In genomic region chr7:116153050-116153449, GRCh38 we compare ENCODE assay signal across 27 cellular contexts. TPM values are rescaled to one million over a fixed set of nuclear protein-coding genes. Genes with fewer than 3 reads are reported as not detected.
DNase-seq lines count a peak whose midpoint lies in the region; ATAC-seq, FAIRE-seq and TF ChIP-seq lines count a peak whose summit lies in the region.
"Had no signal": no experiment of that assay in that cellular context is flagged by ENCODE, and none has a peak within 500 bp of the region (broad histone marks: within the 10 kb centered on the region; RNA-seq: fewer than 3 reads in every experiment).

No MANE protein-coding gene starts in this region.

- CTCF ChIA-PET in endothelial cell of umbilical vein (lab: Charles Lee): interaction anchor here (1.2 to 1.5 kb wide), 2 partner anchors 12 to 15 kb away, joined by 4 to 7 read pairs; no protein-coding TSS in a partner anchor

- no peak for TF ChIP-seq POLR2A in endothelial cell of umbilical vein (IDR thresholded peaks at IDR 0.05; ENCODE audit: low read depth, low read length)

- DNase-seq in endothelial cell of umbilical vein (ENCODE audit: low read depth, low spot score): no peak
- DNase-seq in T-helper 9 cell: no peak
- DNase-seq in AML-193 (lab: John Stamatoyannopoulos, UW): no peak
- no peak for DNase-seq in GM03348 (ENCODE audit: low spot score)
- DNase-seq: activated CD8-positive, alpha-beta memory T cell treated with anti-CD3 and anti-CD28 coated beads, Interleukin-2, amount 10 ng/mL, durations not matched to agents 7 days and 5 days; activated T-cell treated with anti-CD3 and anti-CD28 coated beads, Interleukin-2, amount 50 U/mL, for 72 hours; CD8-positive, alpha-beta memory T cell; EL; esophagus squamous epithelium; foreskin keratinocyte; head of caudate nucleus; KG1; left ventricle myocardium inferior; NCI-H1436 treated with DMSO at 0.1 percent for 48 hours; NCI-H345; NCI-H69; small intestine; stimulated activated naive CD8-positive, alpha-beta T cell treated with anti-CD3 and anti-CD28 coated beads, Interleukin-15, Interleukin-2, amounts not matched to agents 100 U/mL and 50 U/mL, for 24 hours; SW 1271; upper lobe of right lung had no signal

- intact Hi-C loops in endothelial cell of umbilical vein (cut with micrococcal nuclease): no loop called here

- no peak for FAIRE-seq in endothelial cell of umbilical vein (lab: Jason Lieb, UNC)
- FAIRE-seq: keratinocyte, RCC 7860, small intestine had no signal

- no peaks in the 10 kb centered on the region for H3K79me2 ChIP-seq in endothelial cell of umbilical vein (ENCODE audit: control insufficient read depth, insufficient read depth, low read length)

- H3K27ac ChIP-seq in C4-2B (peak overlapping the region; percentile 35; the same call in 1 of the 2 replicates), endothelial cell of umbilical vein (ENCODE audit: insufficient read depth, low read depth, low read length) (no peak overlapping the region)
- H3K27ac ChIP-seq: A549, esophagus squamous epithelium, foreskin keratinocyte, left ventricle myocardium inferior, upper lobe of right lung had no signal

- ATAC-seq in HG02798 (IDR thresholded peaks at IDR 0.05; ENCODE audit: poor library complexity, unreplicated experiment) (peak; percentile 23), HG03354 (IDR thresholded peaks at IDR 0.05; ENCODE audit: poor library complexity, severe bottlenecking, unreplicated experiment) (no peak)
- ATAC-seq: activated CD8-positive, alpha-beta memory T cell treated with anti-CD3 and anti-CD28 coated beads, Interleukin-2, amount 10 ng/mL, durations not matched to agents 7 days and 5 days; activated T-cell treated with anti-CD3 and anti-CD28 coated beads, Interleukin-2, amount 50 U/mL, for 72 hours; foreskin keratinocyte; stimulated activated naive CD8-positive, alpha-beta T cell treated with anti-CD3 and anti-CD28 coated beads, Interleukin-15, Interleukin-2, amounts not matched to agents 100 U/mL and 50 U/mL, for 24 hours; upper lobe of right lung had no signal

- H3K9me3 ChIP-seq in endothelial cell of umbilical vein (replicated peaks; ENCODE audit: control insufficient read depth, insufficient read depth, low read length): no peaks in the 10 kb centered on the region
- H3K9me3 ChIP-seq: A549, esophagus squamous epithelium, left ventricle myocardium inferior, upper lobe of right lung had no signal

- POLR2A ChIA-PET in endothelial cell of umbilical vein (lab: Charles Lee): no interaction called here

- no peaks in the 10 kb centered on the region for H4K20me1 ChIP-seq in endothelial cell of umbilical vein (replicated peaks; ENCODE audit: control insufficient read depth, extremely low read depth, insufficient read depth, low read length)

- BruUV-seq in endothelial cell of umbilical vein (replicated peaks; lab: Mats Ljungman, UMichigan): no TSS peak

- no peak overlapping the region for H3K4me2 ChIP-seq in endothelial cell of umbilical vein (ENCODE audit: insufficient read depth, low read length)
- H3K4me2 ChIP-seq: A549 had no signal

- H3K36me3 ChIP-seq in endothelial cell of umbilical vein (ENCODE audit: control insufficient read depth in 2 of 2, extremely low read depth in 1 of 2, insufficient read depth in 2 of 2, low read length in 2 of 2): no peaks in the 10 kb centered on the region
- H3K36me3 ChIP-seq: esophagus squamous epithelium, left ventricle myocardium inferior, upper lobe of right lung had no signal

- no peak overlapping the region for H3K4me3 ChIP-seq in endothelial cell of umbilical vein (replicated peaks in 1 of 3; ENCODE audit: insufficient read depth in 1 of 3, low read depth in 1 of 3, low read length in 3 of 3)
- H3K4me3 ChIP-seq: A549, esophagus squamous epithelium, left ventricle myocardium inferior, upper lobe of right lung had no signal

- dilution Hi-C loops in endothelial cell of umbilical vein (cut with MboI; ENCODE audit: extremely low pct_ligation_motif_present, low sequenced_read_pairs): no loop called here

- TF ChIP-seq CTCF in C4-2B (conservative IDR thresholded peaks at IDR 0.05): no peak
- TF ChIP-seq CTCF in endothelial cell of umbilical vein (IDR thresholded peaks at IDR 0.05; ENCODE audit: extremely low read depth in 1 of 2, insufficient read depth in 1 of 2, low read depth in 1 of 2, low read length in 2 of 2): no peak

- no peaks in the 10 kb centered on the region for H3K9me1 ChIP-seq in endothelial cell of umbilical vein (replicated peaks; ENCODE audit: control insufficient read depth, extremely low read depth, insufficient read depth, low read length)

- peaks cover 11% of the 10 kb centered on the region for H3K4me1 ChIP-seq in endothelial cell of umbilical vein (ENCODE audit: control insufficient read depth, extremely low read depth, insufficient read depth, low read length)
- H3K4me1 ChIP-seq: A549, esophagus squamous epithelium, foreskin keratinocyte, left ventricle myocardium inferior, upper lobe of right lung had no signal

- no peaks in the 10 kb centered on the region for H3K27me3 ChIP-seq in endothelial cell of umbilical vein (ENCODE audit: control insufficient read depth in 2 of 2, insufficient read depth in 2 of 2, low read length in 2 of 2)
- H3K27me3 ChIP-seq: esophagus squamous epithelium, foreskin keratinocyte, upper lobe of right lung had no signal

- no peak overlapping the region for H3K9ac ChIP-seq in endothelial cell of umbilical vein (replicated peaks; ENCODE audit: extremely low read depth, insufficient read depth, low read length)

- H2AFZ ChIP-seq in endothelial cell of umbilical vein (ENCODE audit: low read depth, low read length): peak overlapping the region; percentile 21

TF ChIP-seq in PFSK-1, 5 proteins besides CTCF, POLR2A, EP300 and RAD21:
- no peak for TF ChIP-seq POLR2AphosphoS5 (IDR thresholded peaks at IDR 0.05; ENCODE audit: low read depth, low read length)
- TF ChIP-seq SIN3A (IDR thresholded peaks at IDR 0.05; ENCODE audit: borderline replicate concordance, insufficient read depth, low read length): peak; percentile 40; the same call in 1 of the 2 replicates

TF ChIP-seq in endothelial cell of umbilical vein, 7 proteins besides CTCF, POLR2A, EP300 and RAD21:
- TF ChIP-seq MAX (IDR thresholded peaks at IDR 0.05; ENCODE audit: insufficient read depth, insufficient read length) (no peak), FOS (IDR thresholded peaks at IDR 0.05; ENCODE audit: borderline replicate concordance, insufficient read depth, low read length) (no peak), EZH2 (IDR thresholded peaks at IDR 0.05; ENCODE audit: borderline replicate concordance, low read depth, low read length, severe bottlenecking) (no peak), GATA2 (IDR thresholded peaks at IDR 0.05; ENCODE audit: insufficient read depth, insufficient read length, low read depth, low read length) (no peak), POLR2AphosphoS5 (IDR thresholded peaks at IDR 0.05; ENCODE audit: insufficient read depth, low read depth, low read length) (no peak), JUN (IDR thresholded peaks at IDR 0.05; ENCODE audit: borderline replicate concordance, insufficient read depth, insufficient read length, low read depth) (no peak), MYC (IDR thresholded peaks at IDR 0.05; ENCODE audit: low read depth, low read length) (no peak)

RNA-seq across cellular contexts. Expression of gene TES, which starts 57.3 kb away (rescaled TPM):
- 169 TPM for polyA plus RNA-seq in PFSK-1 (2012; ENCODE audit: insufficient read length, low read depth)
- 50.5 and 64.8 TPM in 2 replicates for total RNA-seq in endothelial cell of umbilical vein
- polyA plus RNA-seq in endothelial cell of umbilical vein: 31.3 and 35.3 TPM in 2 replicates
- 31.6 and 33.6 TPM in 2 replicates for polyA plus RNA-seq in endothelial cell of umbilical vein (2011; cell fraction: cytosol; rRNA removed)
- 116 and 122 TPM in 2 replicates for polyA plus RNA-seq in endothelial cell of umbilical vein (2011; cell fraction: nucleus; rRNA removed)
- 28.0 and 38.8 TPM in 2 replicates for polyA plus RNA-seq in endothelial cell of umbilical vein (2012)
- 44.3 and 48.7 TPM in 2 replicates for polyA minus RNA-seq in endothelial cell of umbilical vein
- 39.0 TPM for polyA minus RNA-seq in endothelial cell of umbilical vein (2011; cell fraction: cytosol; rRNA and poly(A)+ RNA removed)
- polyA minus RNA-seq in endothelial cell of umbilical vein (2011; cell fraction: nucleus; rRNA and poly(A)+ RNA removed): 72.9 and 85.3 TPM in 2 replicates
